12 cellular contexts compared by ENCODE assay signal in the genomic region with DNA sequence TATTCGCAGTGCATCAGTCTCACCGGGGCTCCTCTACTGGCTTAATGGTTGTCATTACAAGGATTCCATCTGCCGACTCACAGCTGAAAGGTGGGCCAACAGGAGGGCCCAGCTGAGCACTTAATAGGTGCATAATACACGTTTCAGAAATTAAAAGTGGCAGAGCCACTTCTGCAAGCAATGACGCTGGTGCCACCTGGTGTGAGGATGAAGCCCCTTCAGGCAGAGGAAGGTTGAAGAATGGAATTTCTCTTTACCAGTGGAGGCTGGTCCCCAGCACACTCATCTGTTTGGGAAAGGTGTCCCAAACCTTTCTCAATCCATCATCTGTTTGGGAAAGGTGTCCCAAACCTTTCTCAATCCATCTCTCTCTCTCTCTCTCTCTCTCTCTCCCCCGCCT. TPM values are rescaled to one million over a fixed set of nuclear protein-coding genes. Genes with fewer than 3 reads are reported as not detected.
DNase-seq lines count a peak whose midpoint lies in the region; ATAC-seq and TF ChIP-seq lines count a peak whose summit lies in the region.
"Had no signal": no experiment of that assay in that cellular context is flagged by ENCODE, and none has a peak within 500 bp of the region (broad histone marks: within the 10 kb centered on the region; RNA-seq: fewer than 3 reads in every experiment).

No MANE protein-coding gene starts in this region.

- CTCF ChIA-PET in BJ (lab: Yijun Ruan, JAX) = interaction anchor here (1.0 to 1.2 kb wide), 3 partner anchors 9 to 776 kb away, joined by 3 to 4 read pairs (median 3); no protein-coding TSS in a partner anchor

- H3K27me3 Mint-ChIP-seq in H9 (ENCODE audit: low read depth) = peaks cover 3% of the 10 kb centered on the region
- peaks cover 27 to 52% of the 10 kb centered on the region in 2 donors for H3K27me3 Mint-ChIP-seq in effector memory CD8-positive, alpha-beta T cell

- no peak overlapping the region for H4K91ac ChIP-seq in H9 (ENCODE audit: insufficient read length, low read depth, low read length)

- no peak overlapping the region for H2BK20ac ChIP-seq in H9 (ENCODE audit: low read depth, low read length, poor library complexity, severe bottlenecking)

- no peak overlapping the region for H3K4me3 ChIP-seq in BJ (ENCODE audit: low read depth, low read length)
- no peak overlapping the region for H3K4me3 ChIP-seq in foreskin fibroblast (ENCODE audit: low read depth in 1 of 2, low read length in 2 of 2)

- peak; percentile 34 for TF ChIP-seq CTCF in BJ (IDR thresholded peaks at IDR 0.05; ENCODE audit: insufficient read depth, low read depth, low read length)
- peak; percentile 57 for TF ChIP-seq CTCF in H9 (conservative IDR thresholded peaks at IDR 0.05)
- peak; percentile 6 for TF ChIP-seq CTCF in foreskin fibroblast (IDR thresholded peaks at IDR 0.05; ENCODE audit: low read depth, low read length)

- H2BK5ac ChIP-seq in H9 (ENCODE audit: insufficient read length, low read length) = no peak overlapping the region

- H3K27ac Mint-ChIP-seq in H9 = no peak overlapping the region
- no peak overlapping the region for H3K27ac Mint-ChIP-seq in effector memory CD8-positive, alpha-beta T cell
- H3K27ac Mint-ChIP-seq: stimulated activated naive CD8-positive, alpha-beta T cell treated with anti-CD3 and anti-CD28 coated beads, Interleukin-15, Interleukin-2, amounts not matched to agents 100 ng/mL and 50 ng/mL, for 24 hours had no signal

- H3K4me1 ChIP-seq in H9 (ENCODE audit: insufficient read depth, low read length) = no peaks in the 10 kb centered on the region; the same call in 1 of the 2 replicates

- WGBS in H9 (ENCODE audit: extremely low coverage, insufficient read length, low lambda C conversion rate) = no CpG with 5 or more reads among the region's 6 CpGs

- no peak overlapping the region for H2BK15ac ChIP-seq in H9 (ENCODE audit: low read depth, low read length)

- no peak overlapping the region for H4K5ac ChIP-seq in H9 (ENCODE audit: insufficient read length, low read depth, low read length)

- no peak overlapping the region for H3K27ac ChIP-seq in H9 (ENCODE audit: insufficient read length, low read depth, low read length)

- no peaks in the 10 kb centered on the region for H3K36me3 ChIP-seq in BJ (ENCODE audit: control insufficient read depth, insufficient read depth, low read length)

- H3K56ac ChIP-seq in H9 (ENCODE audit: insufficient read length, low read depth, low read length) = no peak overlapping the region

- no peak overlapping the region for H3K4me2 ChIP-seq in H9 (ENCODE audit: insufficient read depth, insufficient read length, low read length)

- no peak overlapping the region for H3K18ac ChIP-seq in H9 (ENCODE audit: insufficient read length, low read depth, low read length)

- H3K27me3 ChIP-seq in BJ (ENCODE audit: control insufficient read depth, insufficient read depth, low read length) (no peaks in the 10 kb centered on the region; the same call in 1 of the 2 replicates), H9 (ENCODE audit: insufficient read depth, low read length) (no peaks in the 10 kb centered on the region)

- H3K4me3 Mint-ChIP-seq in H9 = no peak overlapping the region
- H3K4me3 Mint-ChIP-seq in effector memory CD8-positive, alpha-beta T cell = no peak overlapping the region
- H3K4me3 Mint-ChIP-seq: stimulated activated naive CD8-positive, alpha-beta T cell treated with anti-CD3 and anti-CD28 coated beads, Interleukin-15, Interleukin-2, amounts not matched to agents 100 ng/mL and 50 ng/mL, for 24 hours had no signal

- no peak overlapping the region for H2BK120ac ChIP-seq in H9 (ENCODE audit: low read depth, low read length, poor library complexity, severe bottlenecking)

- no peak for ATAC-seq in HG02870 (IDR thresholded peaks at IDR 0.05; ENCODE audit: unreplicated experiment)
- no peak for ATAC-seq in effector memory CD8-positive, alpha-beta T cell (replicated peaks)

- POLR2A ChIA-PET in BJ (lab: Charles Lee) = no interaction called here

- H2AK5ac ChIP-seq in H9 (ENCODE audit: insufficient read length, low read length) = no peak overlapping the region

- H3K36me3 Mint-ChIP-seq in H9 (ENCODE audit: insufficient read depth in 1 of 3, low read depth in 3 of 3) = no peaks in the 10 kb centered on the region
- no peaks in the 10 kb centered on the region for H3K36me3 Mint-ChIP-seq in effector memory CD8-positive, alpha-beta T cell (ENCODE audit: insufficient read depth)

- no peaks in the 10 kb centered on the region for H4K20me1 ChIP-seq in H9 (ENCODE audit: control insufficient read depth, insufficient read depth, insufficient read length)

- H3K9ac ChIP-seq in H9 (ENCODE audit: extremely low read depth, insufficient read length, low read length) = no peak overlapping the region

- no peaks in the 10 kb centered on the region for H3K79me1 ChIP-seq in H9 (ENCODE audit: insufficient read depth, low read depth, low read length, poor library complexity, severe bottlenecking)

- H3K23me2 ChIP-seq in H9 (ENCODE audit: insufficient read length, low read depth, low read length, poor library complexity, severe bottlenecking) = no peaks in the 10 kb centered on the region

- no peak overlapping the region for H3K4ac ChIP-seq in H9 (ENCODE audit: low read depth, low read length)

- no peaks in the 10 kb centered on the region for H3K9me3 ChIP-seq in H9 (ENCODE audit: control insufficient read depth, low read depth, low read length)

- H3T11ph ChIP-seq in H9 (ENCODE audit: low read length) = no peak overlapping the region

- no peak overlapping the region for H2BK12ac ChIP-seq in H9 (ENCODE audit: insufficient read length, low read depth, low read length)

- no peak overlapping the region for H3K14ac ChIP-seq in H9 (ENCODE audit: insufficient read depth, low read length)

- H3K23ac ChIP-seq in H9 (ENCODE audit: insufficient read length, low read depth, low read length) = no peak overlapping the region

- peaks cover 0 to 7% of the 10 kb centered on the region in 2 experiments; a peak in 3 of 5 replicates for H3K9me3 Mint-ChIP-seq in H9
- peaks cover 0 to 2% of the 10 kb centered on the region in 2 donors for H3K9me3 Mint-ChIP-seq in effector memory CD8-positive, alpha-beta T cell

- DNase-seq in BJ (ENCODE audit: low read depth) = no peak
- peak; percentile 40 for DNase-seq in H9
- peak; percentile 36 for DNase-seq in RPMI7951 (ENCODE audit: low read depth)
- peak in 1 of 2 donors; percentile 23 for DNase-seq in foreskin fibroblast
- DNase-seq in NCI-H345 (lab: John Stamatoyannopoulos, UW) = no peak
- no peak for DNase-seq in AG20443 (ENCODE audit: low spot score)
- DNase-seq in effector memory CD8-positive, alpha-beta T cell = no peak
- DNase-seq: amniotic stem cell; DMS79 treated with DMSO at 0.1 percent for 48 hours; stimulated activated CD4-positive, alpha-beta T cell treated with anti-CD3 and anti-CD28 coated beads, Interleukin-12 subunit alpha, Interleukin-12 subunit beta, amount 100 ng/mL, for 4 hours had no signal

- no peak overlapping the region for H4K8ac ChIP-seq in H9 (replicated peaks; ENCODE audit: insufficient read length, low read depth, low read length)

- H3K4me1 Mint-ChIP-seq in H9 = peaks cover 4 to 11% of the 10 kb centered on the region in 2 experiments; a peak in 3 of 4 replicates
- H3K4me1 Mint-ChIP-seq in effector memory CD8-positive, alpha-beta T cell (ENCODE audit: low read depth in 2 of 2) = no peaks in the 10 kb centered on the region

- no peaks in the 10 kb centered on the region for H3K79me2 ChIP-seq in H9 (ENCODE audit: insufficient read depth, low read length)

- no peak overlapping the region for H2AFZ ChIP-seq in H9 (ENCODE audit: low read length)

RNA-seq across cellular contexts. Expression of a gene that starts 8.2 kb away (rescaled TPM):
- polyA plus RNA-seq in BJ (2011; rRNA removed) = 0.05 and 0.16 TPM in 2 replicates
- polyA minus RNA-seq in BJ (2011; rRNA and poly(A)+ RNA removed) = not detected in 2 replicates
- total RNA-seq in H9 (2021) = not detected in 2 replicates
- not detected in 2 replicates for total RNA-seq in RPMI7951 (2014; rRNA removed; shearing (Covaris generic))

Comparison
In these comparisons a context has a peak if more than half of its experiments do, and no peak if none do; other contexts are left out.
1. DNase-seq: peak in H9 (single experiment) and RPMI7951 (single experiment); none in BJ (single experiment), NCI-H345 (single experiment), AG20443 (single experiment) and effector memory CD8-positive, alpha-beta T cell (0 of 3).
2. CTCF ChIP-seq: peak in every context shown above with its lines; median percentile 57 in H9; 34 in BJ; 6 in foreskin fibroblast.